Comparison of ENCODE assay signal across 8 cellular contexts in genomic region chr1:180415985-180416633, GRCh38.
DNase-seq lines count a peak whose midpoint lies in the region; ATAC-seq, FAIRE-seq and TF ChIP-seq lines count a peak whose summit lies in the region.

No MANE protein-coding gene starts in this region.

- H4K91ac ChIP-seq in IMR-90 (ENCODE audit: insufficient read depth, low read depth, low read length), result no peak overlapping the region

- no peak overlapping the region for H3K4ac ChIP-seq in IMR-90 (ENCODE audit: low read depth, low read length)

- no peaks in the 10 kb centered on the region for H3K4me1 Mint-ChIP-seq in stimulated activated memory B cell treated with anti-CD40 and anti-IgM and Interleukin-4, amounts not matched to agents 10 μg/mL and 1 μg/mL and 100 μg/mL, for 72 hours

- no peak overlapping the region for H3K14ac ChIP-seq in IMR-90 (replicated peaks; ENCODE audit: low read depth, low read length)

- H2BK20ac ChIP-seq in IMR-90 (ENCODE audit: low read depth, low read length), result no peak overlapping the region

- no peak overlapping the region for H2BK120ac ChIP-seq in IMR-90 (ENCODE audit: low read depth, low read length)

- CTCF ChIA-PET in IMR-90 (lab: Yijun Ruan, JAX), result interaction anchor here (0.7 to 1.3 kb wide), 5 partner anchors 11 to 186 kb away, joined by 3 to 6 read pairs (median 3); partner anchors contain the start of gene LHX4

- peaks cover 10% of the 10 kb centered on the region; the same call in 1 of the 2 replicates for H4K20me1 ChIP-seq in IMR-90 (ENCODE audit: insufficient read depth, low read length)
- H4K20me1 ChIP-seq in OCI-LY3 (ENCODE audit: insufficient read depth, low read length), result peaks cover 12% of the 10 kb centered on the region; the same call in 1 of the 2 replicates

- POLR2A ChIA-PET in IMR-90 (lab: Charles Lee; ENCODE audit: unreplicated experiment), result interaction anchor here (0.8 kb wide), 1 partner anchor 107 kb away, joined by 3 read pairs; no protein-coding TSS in a partner anchor

- peaks cover 72% of the 10 kb centered on the region for H3K36me3 Mint-ChIP-seq in stimulated activated memory B cell treated with anti-CD40 and anti-IgM and Interleukin-4, amounts not matched to agents 10 μg/mL and 1 μg/mL and 100 μg/mL, for 72 hours

- WGBS in IMR-90 (ENCODE audit: extremely low coverage in 2 of 2, insufficient read length in 1 of 2), 2 experiments, result 80% methylated on average over 1 of the region's 2 CpGs; no CpG with 5 or more reads in 1 of the 2 experiments

- H3K9ac ChIP-seq in IMR-90 (ENCODE audit: low read depth, low read length), result no peak overlapping the region
- H3K9ac ChIP-seq in OCI-LY3 (ENCODE audit: low read length), result no peak overlapping the region

- H3K27me3 Mint-ChIP-seq in stimulated activated memory B cell treated with anti-CD40 and anti-IgM and Interleukin-4, amounts not matched to agents 10 μg/mL and 1 μg/mL and 100 μg/mL, for 72 hours, result no peaks in the 10 kb centered on the region

- H3K4me1 ChIP-seq in IMR-90 (ENCODE audit: control insufficient read depth, insufficient read depth, low read length), result no peaks in the 10 kb centered on the region
- no peaks in the 10 kb centered on the region for H3K4me1 ChIP-seq in OCI-LY3 (ENCODE audit: low read length)

- no peak overlapping the region for H2AFZ ChIP-seq in IMR-90 (replicated peaks; ENCODE audit: low read length, poor library complexity)
- H2AFZ ChIP-seq in OCI-LY3 (ENCODE audit: low read depth, low read length), result no peak overlapping the region

- H3K27me3 ChIP-seq in IMR-90 (ENCODE audit: control insufficient read depth, insufficient read depth, low read length), result no peaks in the 10 kb centered on the region
- H3K27me3 ChIP-seq in OCI-LY3 (ENCODE audit: low read depth, low read length), result no peaks in the 10 kb centered on the region

- H3K4me3 ChIP-seq in IMR-90 (ENCODE audit: insufficient read depth, low read depth, low read length) (no peak overlapping the region), OCI-LY3 (ENCODE audit: low read length) (no peak overlapping the region)

- no peak overlapping the region for H3K56ac ChIP-seq in IMR-90 (ENCODE audit: extremely low read depth, insufficient read depth, low read length)

- H3K9me3 Mint-ChIP-seq in stimulated activated memory B cell treated with anti-CD40 and anti-IgM and Interleukin-4, amounts not matched to agents 10 μg/mL and 1 μg/mL and 100 μg/mL, for 72 hours, result peaks cover 4% of the 10 kb centered on the region

- peaks cover 5 to 13% of the 10 kb centered on the region in 2 experiments; a peak in 3 of 4 replicates for H3K79me1 ChIP-seq in IMR-90 (ENCODE audit: low read depth in 1 of 2, low read length in 2 of 2)

- H3K27ac Mint-ChIP-seq in stimulated activated memory B cell treated with anti-CD40 and anti-IgM and Interleukin-4, amounts not matched to agents 10 μg/mL and 1 μg/mL and 100 μg/mL, for 72 hours, result no peak overlapping the region

- no peak overlapping the region for H2AK9ac ChIP-seq in IMR-90 (replicated peaks; ENCODE audit: low read depth, low read length, poor library complexity)

- no peak overlapping the region for H3K4me2 ChIP-seq in IMR-90 (ENCODE audit: low read depth, low read length)
- H3K4me2 ChIP-seq in OCI-LY3 (ENCODE audit: low read length), result no peak overlapping the region

- in situ Hi-C loops in IMR-90 (cut with MboI; ENCODE audit: low sequenced_read_pairs), result loop anchor here (5.0 to 25.0 kb wide), 2 partner anchors 164 to 554 kb away; no protein-coding TSS in a partner anchor

- no peak overlapping the region for H3K4me3 Mint-ChIP-seq in stimulated activated memory B cell treated with anti-CD40 and anti-IgM and Interleukin-4, amounts not matched to agents 10 μg/mL and 1 μg/mL and 100 μg/mL, for 72 hours

- dilution Hi-C loops in IMR-90 (cut with HindIII; ENCODE audit: low sequenced_read_pairs, unreplicated experiment), result no loop called here

- H3K9me1 ChIP-seq in IMR-90 (ENCODE audit: insufficient read depth, low read length), result 0 out of 2 replicates have a peak, but pooled peaks cover 2% of the 10 kb centered on the region

- H3K23ac ChIP-seq in IMR-90 (ENCODE audit: low read depth, low read length), result no peak overlapping the region

- no peak overlapping the region for H2BK5ac ChIP-seq in IMR-90 (ENCODE audit: low read depth, low read length, poor library complexity, severe bottlenecking)

- no TSS peak for BruUV-seq in IMR-90 (replicated peaks; lab: Mats Ljungman, UMichigan)

- peaks cover 4% of the 10 kb centered on the region for H3K79me2 ChIP-seq in OCI-LY3 (ENCODE audit: low read length)

- H3K9me3 ChIP-seq in IMR-90 (ENCODE audit: control insufficient read depth, insufficient read depth, low read length) (no peaks in the 10 kb centered on the region), OCI-LY3 (ENCODE audit: insufficient read depth, low read length) (no peaks in the 10 kb centered on the region)

- no peak overlapping the region for H4K8ac ChIP-seq in IMR-90 (ENCODE audit: low read depth in 2 of 2, low read length in 2 of 2)

- TF ChIP-seq POLR2A in IMR-90 (IDR thresholded peaks at IDR 0.05; ENCODE audit: low read depth, low read length), result no peak
- TF ChIP-seq POLR2A in erythroblast (IDR thresholded peaks at IDR 0.05; ENCODE audit: low read length), result no peak

- no peak overlapping the region for H3K18ac ChIP-seq in IMR-90 (ENCODE audit: low read depth, low read length)

- H4K5ac ChIP-seq in IMR-90 (ENCODE audit: low read depth, low read length), result no peak overlapping the region

- no peak overlapping the region for H2BK15ac ChIP-seq in IMR-90 (ENCODE audit: low read depth, low read length)

- peak; percentile 77 for TF ChIP-seq RAD21 in IMR-90 (IDR thresholded peaks at IDR 0.05; ENCODE audit: low read length)

- H3K36me3 ChIP-seq in IMR-90 (ENCODE audit: control insufficient read depth, insufficient read depth, low read length) (peaks cover 18% of the 10 kb centered on the region), OCI-LY3 (replicated peaks; ENCODE audit: low read depth, low read length) (peaks cover 12% of the 10 kb centered on the region)

- DNase-seq in D721Med (ENCODE audit: insufficient read length, low spot score), result peak; percentile 41
- peak; percentile 55 for DNase-seq in IMR-90
- peak; percentile 56 to 64 for DNase-seq in erythroblast (lab: John Stamatoyannopoulos, UW)
- peak; percentile 1 for DNase-seq in pulmonary artery endothelial cell (ENCODE audit: low read depth, low spot score)
- DNase-seq in activated effector memory CD4-positive, alpha-beta T cell treated with anti-CD3 and anti-CD28 coated beads, Interleukin-2, amount 50 U/mL, for 16 hours, result no peak
- DNase-seq in islet precursor cell, result no peak

- no peak for ATAC-seq in IMR-90 (ENCODE audit: low read depth)
- no peak for ATAC-seq in stimulated activated memory B cell treated with anti-CD40 and anti-IgM and Interleukin-4, amounts not matched to agents 10 μg/mL and 1 μg/mL and 100 μg/mL, for 72 hours

- FAIRE-seq in D721Med (lab: Jason Lieb, UNC), result peak; percentile 99

- no peak overlapping the region for H2AK5ac ChIP-seq in IMR-90 (ENCODE audit: low read depth, low read length)

- TF ChIP-seq CTCF in D721Med (IDR thresholded peaks at IDR 0.05; ENCODE audit: insufficient read depth, missing control alignments) (peak; percentile 97), IMR-90 (conservative IDR thresholded peaks at IDR 0.05; ENCODE audit: low read depth, low read length) (peak; percentile 65), OCI-LY3 (IDR thresholded peaks at IDR 0.05; ENCODE audit: low read depth, low read length) (peak; percentile 87)

- intact Hi-C loops in IMR-90 (cut with micrococcal nuclease), result loop anchor here (5.0 kb wide), 1 partner anchor 139 kb away; no protein-coding TSS in a partner anchor

- H3K27ac ChIP-seq in IMR-90 (ENCODE audit: insufficient read depth, low read length), result no peak overlapping the region
- H3K27ac ChIP-seq in OCI-LY3 (ENCODE audit: low read length), result no peak overlapping the region

TF ChIP-seq in IMR-90, 13 proteins besides CTCF, POLR2A, EP300 and RAD21:
- no peak for TF ChIP-seq RCOR1 (IDR thresholded peaks at IDR 0.05; ENCODE audit: insufficient replicate concordance, low read length)
- peak; percentile 73 for TF ChIP-seq SMC3 (IDR thresholded peaks at IDR 0.05; ENCODE audit: low read depth, low read length)
- TF ChIP-seq ELK1 (IDR thresholded peaks at IDR 0.05; ENCODE audit: borderline replicate concordance, low read depth, low read length), result no peak
- TF ChIP-seq CHD1 (IDR thresholded peaks at IDR 0.05; ENCODE audit: low read depth, low read length), result no peak
- TF ChIP-seq MXI1 (IDR thresholded peaks at IDR 0.05; ENCODE audit: borderline replicate concordance, low read depth, low read length), result no peak

Comparison
In these comparisons a context has a peak if more than half of its experiments do, and no peak if none do; other contexts are left out.
1. DNase-seq: peak in D721Med (single experiment), IMR-90 (single experiment), erythroblast (2 of 2) and pulmonary artery endothelial cell (single experiment); none in activated effector memory CD4-positive, alpha-beta T cell treated with anti-CD3 and anti-CD28 coated beads, Interleukin-2, amount 50 U/mL, for 16 hours (single experiment) and islet precursor cell (single experiment).
2. Peak in every context shown above with its lines, with median percentiles within 50 percentile points of each other: CTCF ChIP-seq.